Comparison of ENCODE assay signal across 23 cellular contexts in the genomic region with DNA sequence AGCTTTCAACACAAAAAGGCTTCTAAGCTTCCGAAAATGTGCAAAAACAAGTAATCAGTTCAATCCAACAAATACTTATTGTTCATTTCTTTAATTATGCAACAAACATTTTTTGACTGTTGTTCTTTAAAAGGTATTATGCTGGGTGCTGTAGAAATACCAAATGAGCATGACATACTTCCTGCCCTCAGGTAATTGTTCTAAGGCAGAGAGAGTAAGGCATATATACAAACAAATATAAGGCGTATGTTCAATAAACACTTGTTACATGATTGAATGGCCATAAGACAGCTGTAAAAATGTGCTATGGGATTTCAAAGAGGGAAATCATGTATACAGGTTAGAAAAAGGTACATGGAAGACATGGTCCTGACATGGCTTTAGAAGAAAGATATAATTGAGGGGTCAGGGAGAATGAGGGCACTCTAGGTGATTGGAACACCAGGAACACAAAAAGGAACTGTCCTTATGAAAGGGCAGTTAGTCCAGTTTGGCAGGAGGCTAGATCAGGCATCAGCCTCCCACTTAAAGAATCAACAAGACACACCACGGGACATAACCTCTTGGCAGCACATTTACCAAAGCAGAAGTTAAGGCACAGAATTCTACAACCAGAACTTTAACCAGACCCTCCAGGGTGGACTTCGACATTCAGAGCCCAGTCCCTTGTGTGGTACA.
DNase-seq lines count a peak whose midpoint lies in the region; ATAC-seq and TF ChIP-seq lines count a peak whose summit lies in the region.
"Had no signal": no experiment of that assay in that cellular context is flagged by ENCODE, and none has a peak within 500 bp of the region (broad histone marks: within the 10 kb centered on the region; RNA-seq: fewer than 3 reads in every experiment).

No MANE protein-coding gene starts in this region.

- H3K9me3 ChIP-seq in esophagus muscularis mucosa (no peaks in the 10 kb centered on the region), mucosa of rectum (ENCODE audit: control insufficient read depth in 2 of 2, low read length in 2 of 2) (no peaks in the 10 kb centered on the region)
- H3K9me3 ChIP-seq: body of pancreas, esophagus squamous epithelium, neutrophil, right lobe of liver, stomach, vagina had no signal

- no peak for ATAC-seq in GM21528 (IDR thresholded peaks at IDR 0.05; ENCODE audit: low FRiP score, unreplicated experiment)
- ATAC-seq in GM21576 (IDR thresholded peaks at IDR 0.05; ENCODE audit: unreplicated experiment): no peak

- H3K36me3 ChIP-seq in esophagus muscularis mucosa (no peaks in the 10 kb centered on the region), mucosa of rectum (ENCODE audit: control insufficient read depth in 2 of 2, insufficient read depth in 2 of 2, low read length in 2 of 2) (no peaks in the 10 kb centered on the region)
- H3K36me3 ChIP-seq: esophagus squamous epithelium, neutrophil, right lobe of liver, stomach, vagina had no signal

- TF ChIP-seq CTCF in LNCaP clone FGC (IDR thresholded peaks at IDR 0.05; ENCODE audit: control insufficient read depth, extremely low read depth, insufficient read depth) (no peak), esophagus muscularis mucosa (IDR thresholded peaks at IDR 0.05) (no peak)

- DNase-seq in Ammon's horn (ENCODE audit: low spot score) (peak; percentile 7), LNCaP clone FGC (ENCODE audit: low read depth) (peak; percentile 70), esophagus muscularis mucosa (ENCODE audit: extremely low spot score) (no peak), occipital lobe (lab: John Stamatoyannopoulos, UW) (no peak), GDM1 (lab: John Stamatoyannopoulos, UW) (no peak)
- DNase-seq: activated CD4-positive, alpha-beta T cell treated with anti-CD3 and anti-CD28 coated beads, Interleukin-2, amount 50 U/mL, for 4 hours; activated naive CD4-positive, alpha-beta T cell treated with anti-CD3 and anti-CD28 coated beads, Interleukin-2, amount 50 U/mL, for 16 hours; activated T-cell treated with anti-CD3 and anti-CD28 coated beads, Interleukin-2, amount 50 U/mL, for 1 hour; body of pancreas; esophagus squamous epithelium; GOT3; KBM-7; NCI-H1092; NCI-H2171; NCI-H774; right lobe of liver; stimulated activated CD4-positive, alpha-beta T cell treated with anti-CD3 and anti-CD28 coated beads, Interleukin-1b, Interleukin-23, amount 100 ng/mL, for 48 hours; stomach had no signal

- WGBS in esophagus muscularis mucosa: 71% methylated on average over 4 of the region's 4 CpGs

- H3K4me3 ChIP-seq in LNCaP clone FGC (ENCODE audit: low read depth, low read length): no peak overlapping the region
- peak overlapping the region in 3 of 4 donors; percentile 41 to 51 (median 44) for H3K4me3 ChIP-seq in esophagus muscularis mucosa
- H3K4me3 ChIP-seq in mucosa of rectum (ENCODE audit: low read length in 2 of 2): no peak overlapping the region
- H3K4me3 ChIP-seq: body of pancreas, right lobe of liver had no signal

- H3K27me3 ChIP-seq in esophagus muscularis mucosa (no peaks in the 10 kb centered on the region), mucosa of rectum (ENCODE audit: control insufficient read depth in 2 of 2, insufficient read depth in 2 of 2, low read length in 2 of 2) (no peaks in the 10 kb centered on the region)
- H3K27me3 ChIP-seq: body of pancreas, esophagus squamous epithelium, neutrophil, right lobe of liver, stomach, vagina had no signal

- H3K27ac ChIP-seq in esophagus muscularis mucosa (replicated peaks in 1 of 4) (peak overlapping the region in 1 of 4 donors; percentile 42), mucosa of rectum (ENCODE audit: low read depth in 2 of 2, low read length in 2 of 2) (peak overlapping the region; percentile 6 to 26)
- H3K27ac ChIP-seq: body of pancreas, neutrophil, right lobe of liver, stomach, vagina had no signal

- H3K4me1 ChIP-seq in esophagus muscularis mucosa: peaks cover 12 to 21% (median 15%) of the 10 kb centered on the region in 4 donors
- H3K4me1 ChIP-seq in mucosa of rectum (ENCODE audit: control insufficient read depth in 2 of 2, insufficient read depth in 2 of 2, low read length in 2 of 2): peaks cover 4 to 10% of the 10 kb centered on the region in 2 donors
- H3K4me1 ChIP-seq: vagina had no signal

- TF ChIP-seq POLR2A in esophagus muscularis mucosa (IDR thresholded peaks at IDR 0.05; ENCODE audit: low read depth): no peak

- no peak overlapping the region for H3K9ac ChIP-seq in mucosa of rectum (ENCODE audit: low read depth in 1 of 2, low read length in 2 of 2)

- no peak for TF ChIP-seq EP300 in esophagus muscularis mucosa (IDR thresholded peaks at IDR 0.05)

- intact Hi-C loops in esophagus muscularis mucosa (cut with DNase I): loop anchor here (5.0 to 10.0 kb wide), 3 partner anchors 179 to 541 kb away; no protein-coding TSS in a partner anchor

Comparison
In these comparisons a context has a peak if more than half of its experiments do, and no peak if none do; other contexts are left out.
1. DNase-seq: peak in Ammon's horn (single experiment) and LNCaP clone FGC (single experiment); none in esophagus muscularis mucosa (single experiment), occipital lobe (single experiment) and GDM1 (single experiment).
2. H3K4me3 ChIP-seq: peak in esophagus muscularis mucosa (3 of 4); none in LNCaP clone FGC (single experiment) and mucosa of rectum (0 of 2).